ENCODE assay signal across 15 cellular contexts in the genomic region with DNA sequence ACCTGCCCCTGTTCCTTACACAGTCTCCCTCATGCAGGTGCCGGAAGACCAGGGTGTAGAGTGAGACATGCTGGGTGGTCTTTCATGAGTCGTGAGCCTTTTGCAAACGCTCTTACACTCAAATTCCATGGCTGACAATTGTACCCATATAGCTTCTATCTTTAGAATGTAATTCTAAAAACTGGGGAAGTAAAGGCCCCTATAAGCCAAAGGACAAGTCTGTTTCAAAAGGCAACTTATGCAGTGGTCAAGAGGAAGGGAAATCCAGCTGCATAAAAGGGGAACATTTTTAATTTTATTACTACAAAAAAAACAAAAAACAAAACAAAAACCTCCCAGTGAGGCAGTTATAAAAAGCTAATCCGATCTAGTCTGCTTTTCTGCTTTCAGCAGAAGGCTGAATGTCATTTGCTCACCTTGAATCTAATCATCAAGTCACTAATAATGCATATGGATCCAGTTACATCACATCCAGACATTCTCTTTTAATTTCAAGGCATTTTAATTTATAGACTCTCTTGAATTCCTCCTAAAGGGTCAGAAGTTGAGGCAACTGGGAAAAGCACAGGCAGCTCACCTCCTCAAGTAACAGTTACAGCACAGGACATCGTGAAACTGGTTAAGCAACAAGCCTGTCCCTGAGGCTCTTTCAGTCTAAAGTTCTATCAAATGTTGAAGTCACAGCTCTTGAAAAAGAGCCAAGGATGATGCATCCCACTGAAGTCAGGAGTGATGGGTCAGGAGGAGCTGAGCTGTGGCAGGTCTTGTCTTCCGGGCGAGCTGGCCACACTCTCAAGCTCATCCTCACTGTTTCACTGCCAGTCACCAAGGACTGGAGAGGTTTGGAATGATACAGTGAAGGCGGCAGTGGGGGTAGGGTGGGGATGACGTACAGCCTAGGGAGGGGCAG.
DNase-seq lines count a peak whose midpoint lies in the region; ATAC-seq and TF ChIP-seq lines count a peak whose summit lies in the region.
"Had no signal": no experiment of that assay in that cellular context is flagged by ENCODE, and none has a peak within 500 bp of the region (broad histone marks: within the 10 kb centered on the region; RNA-seq: fewer than 3 reads in every experiment).

No MANE protein-coding gene starts in this region.

- no CpG with 5 or more reads among the region's 9 CpGs for WGBS in mesendoderm (ENCODE audit: extremely low coverage, insufficient coverage, low lambda C conversion rate)

- no peak overlapping the region for H3K4me2 ChIP-seq in mesendoderm (ENCODE audit: low read length)
- H3K4me2 ChIP-seq: BLaER1 had no signal

- H3K36me3 ChIP-seq in neutrophil (no peaks in the 10 kb centered on the region), mesendoderm (ENCODE audit: control insufficient read depth, insufficient read depth, low read length) (no peaks in the 10 kb centered on the region)
- H3K36me3 ChIP-seq: prostate gland had no signal

- H3K27me3 ChIP-seq in neutrophil (no peaks in the 10 kb centered on the region), mesendoderm (ENCODE audit: insufficient read depth, low read length, poor library complexity) (no peaks in the 10 kb centered on the region)
- H3K27me3 ChIP-seq: BLaER1 had no signal

- no peak overlapping the region for H3K18ac ChIP-seq in mesendoderm (ENCODE audit: low read length)

- H3K56ac ChIP-seq in mesendoderm (ENCODE audit: low read length), result no peak overlapping the region

- no peak overlapping the region for H2BK5ac ChIP-seq in mesendoderm (ENCODE audit: low read length)

- H3K4me1 ChIP-seq in neutrophil (ENCODE audit: control insufficient read depth in 1 of 2, insufficient read depth in 1 of 2, low read depth in 1 of 2, low read length in 1 of 2) (peaks cover 58 to 63% of the 10 kb centered on the region in 2 experiments), mesendoderm (ENCODE audit: control insufficient read depth, low read depth, low read length) (no peaks in the 10 kb centered on the region)
- H3K4me1 ChIP-seq: BLaER1, prostate gland had no signal

- H4K5ac ChIP-seq in mesendoderm (ENCODE audit: low read length), result no peak overlapping the region

- no peaks in the 10 kb centered on the region for H3K9me3 ChIP-seq in neutrophil
- H3K9me3 ChIP-seq: mucosa of descending colon, prostate gland had no signal

- H4K8ac ChIP-seq in mesendoderm (ENCODE audit: low read depth, low read length), result no peak overlapping the region

- TF ChIP-seq CTCF in neutrophil (IDR thresholded peaks at IDR 0.05), result no peak

- H3K27ac ChIP-seq in neutrophil (peak overlapping the region; percentile 95), mesendoderm (ENCODE audit: low read depth, low read length) (no peak overlapping the region)
- H3K27ac ChIP-seq: BLaER1, prostate gland had no signal

- H3K23ac ChIP-seq in mesendoderm (ENCODE audit: low read length), result no peak overlapping the region

- H3K9ac ChIP-seq in mesendoderm (ENCODE audit: low read length), result no peak overlapping the region
- H3K9ac ChIP-seq: BLaER1 had no signal

- DNase-seq in ELR (ENCODE audit: low read depth), result peak; percentile 56
- DNase-seq in RPMI7951 (ENCODE audit: low read depth), result peak; percentile 41
- no peak for DNase-seq in activated gamma-delta T cell treated with Interleukin-2 at 50 U/mL for 16 hours
- no peak for DNase-seq in mesendoderm
- DNase-seq: activated effector memory CD4-positive, alpha-beta T cell treated with Interleukin-2 at 50 U/mL for 16 hours; DND-41; mucosa of descending colon; NCI-H1105; NK-92 treated with Interleukin-12 subunit alpha and Interleukin-12 subunit beta, amount 100 ng/mL, for 24 hours had no signal

- H2AK5ac ChIP-seq in mesendoderm (ENCODE audit: low read length), result no peak overlapping the region

- H3K4ac ChIP-seq in mesendoderm (ENCODE audit: low read depth, low read length), result no peak overlapping the region

- peak overlapping the region in 1 of 2 experiments; percentile 32 for H3K4me3 ChIP-seq in neutrophil (ENCODE audit: low read depth in 1 of 2, low read length in 1 of 2)
- no peak overlapping the region for H3K4me3 ChIP-seq in mesendoderm (ENCODE audit: low read length)
- H3K4me3 ChIP-seq: BLaER1, mucosa of descending colon, prostate gland had no signal

- no peaks in the 10 kb centered on the region for H3K79me2 ChIP-seq in mesendoderm (ENCODE audit: control insufficient read depth, insufficient read depth, low read length)

- no peaks in the 10 kb centered on the region for H3K79me1 ChIP-seq in mesendoderm (ENCODE audit: low read length)

- H2BK120ac ChIP-seq in mesendoderm (ENCODE audit: low read depth, low read length), result no peak overlapping the region

- no peak overlapping the region for H2BK15ac ChIP-seq in mesendoderm (replicated peaks; ENCODE audit: low read depth)

- peak; percentile 83 for ATAC-seq in esophagus mucosa
- ATAC-seq in GM21528 (IDR thresholded peaks at IDR 0.05; ENCODE audit: low FRiP score, unreplicated experiment), result no peak
- ATAC-seq in GM19023 (IDR thresholded peaks at IDR 0.05; ENCODE audit: unreplicated experiment), result no peak
- ATAC-seq: mucosa of descending colon had no signal

Comparison
In these comparisons a context has a peak if more than half of its experiments do, and no peak if none do; other contexts are left out.
1. DNase-seq: peak in ELR (single experiment) and RPMI7951 (single experiment); none in activated gamma-delta T cell treated with Interleukin-2 at 50 U/mL for 16 hours (single experiment) and mesendoderm (single experiment).